In genomic region chr5:98432378-98432777, GRCh38 we compare ENCODE assay signal across 24 cellular contexts.
"Had no signal": no experiment of that assay in that cellular context is flagged by ENCODE, and none has a peak within 500 bp of the region (broad histone marks: within the 10 kb centered on the region; RNA-seq: fewer than 3 reads in every experiment).

No MANE protein-coding gene starts in this region.

- ATAC-seq: activated CD4-positive, CD25-positive, alpha-beta regulatory T cell treated with anti-CD3 and anti-CD28 coated beads, Interleukin-2, amount 50 U/mL, for 24 hours; activated CD8-positive, alpha-beta memory T cell treated with anti-CD3 and anti-CD28 coated beads, Interleukin-2, amount 10 ng/mL, durations not matched to agents 7 days and 5 days; activated naive CD8-positive, alpha-beta T cell treated with anti-CD3 and anti-CD28 coated beads, Interleukin-2, amount 50 U/mL, for 24 hours; natural killer cell had no signal

- H3K9me3 Mint-ChIP-seq: activated CD4-positive, alpha-beta memory T cell treated with anti-CD3 and anti-CD28 coated beads, Interleukin-2, amount 10 ng/mL, durations not matched to agents 7 days and 5 days; activated naive CD8-positive, alpha-beta T cell treated with anti-CD3 and anti-CD28 coated beads, Interleukin-2, amount 50 U/mL, for 24 hours had no signal

- H3K36me3 Mint-ChIP-seq: activated CD8-positive, alpha-beta memory T cell treated with anti-CD3 and anti-CD28 coated beads, Interleukin-2, amount 10 ng/mL, durations not matched to agents 7 days and 5 days; natural killer cell had no signal

- H3K27me3 ChIP-seq: ascending aorta, brain microvascular endothelial cell, neutrophil, ovary, tibial artery had no signal

- H3K27ac Mint-ChIP-seq: activated CD4-positive, alpha-beta memory T cell treated with anti-CD3 and anti-CD28 coated beads, Interleukin-2, amount 10 ng/mL, durations not matched to agents 7 days and 5 days; activated CD4-positive, alpha-beta T cell treated with anti-CD3 and anti-CD28 coated beads, Interleukin-2, amount 10 ng/mL, durations not matched to agents 24 days and 14 days; activated CD8-positive, alpha-beta memory T cell treated with anti-CD3 and anti-CD28 coated beads, Interleukin-2, amount 10 ng/mL, durations not matched to agents 7 days and 5 days; activated naive CD8-positive, alpha-beta T cell treated with anti-CD3 and anti-CD28 coated beads, Interleukin-2, amount 50 U/mL, for 24 hours; natural killer cell; stimulated activated naive CD8-positive, alpha-beta T cell treated with anti-CD3 and anti-CD28 coated beads, Interleukin-15, Interleukin-2, amounts not matched to agents 100 ng/mL and 50 ng/mL, for 24 hours had no signal

- H3K27ac ChIP-seq: ascending aorta, brain microvascular endothelial cell, left ventricle myocardium inferior, neutrophil, ovary, prostate gland, tibial artery had no signal

- H3K4me1 ChIP-seq: ascending aorta, prostate gland had no signal

- H3K4me3 ChIP-seq: ascending aorta, left ventricle myocardium inferior, ovary, prostate gland, tibial artery had no signal

- H3K27me3 Mint-ChIP-seq: activated CD4-positive, alpha-beta memory T cell treated with anti-CD3 and anti-CD28 coated beads, Interleukin-2, amount 10 ng/mL, durations not matched to agents 7 days and 5 days had no signal

- H3K9me3 ChIP-seq: ascending aorta, neutrophil, ovary, prostate gland, tibial artery had no signal

- H3K4me3 Mint-ChIP-seq: activated CD4-positive, alpha-beta memory T cell treated with anti-CD3 and anti-CD28 coated beads, Interleukin-2, amount 10 ng/mL, durations not matched to agents 7 days and 5 days; activated CD4-positive, alpha-beta T cell treated with anti-CD3 and anti-CD28 coated beads, Interleukin-2, amount 10 ng/mL, durations not matched to agents 24 days and 14 days; activated CD8-positive, alpha-beta memory T cell treated with anti-CD3 and anti-CD28 coated beads, Interleukin-2, amount 10 ng/mL, durations not matched to agents 7 days and 5 days; activated naive CD8-positive, alpha-beta T cell treated with anti-CD3 and anti-CD28 coated beads, Interleukin-2, amount 50 U/mL, for 24 hours; natural killer cell; stimulated activated naive CD8-positive, alpha-beta T cell treated with anti-CD3 and anti-CD28 coated beads, Interleukin-15, Interleukin-2, amounts not matched to agents 100 ng/mL and 50 ng/mL, for 24 hours had no signal

- H3K36me3 ChIP-seq: ascending aorta, brain microvascular endothelial cell, left ventricle myocardium inferior, neutrophil, ovary, prostate gland, tibial artery had no signal

- H3K4me1 Mint-ChIP-seq: activated naive CD8-positive, alpha-beta T cell treated with anti-CD3 and anti-CD28 coated beads, Interleukin-2, amount 50 U/mL, for 24 hours; natural killer cell had no signal

- DNase-seq: activated CD4-positive, alpha-beta memory T cell treated with anti-CD3 and anti-CD28 coated beads, Interleukin-2, amount 10 ng/mL, durations not matched to agents 7 days and 5 days; activated CD4-positive, alpha-beta T cell treated with anti-CD3 and anti-CD28 coated beads, Interleukin-2, amount 10 ng/mL, durations not matched to agents 24 days and 14 days; activated CD8-positive, alpha-beta memory T cell treated with anti-CD3 and anti-CD28 coated beads, Interleukin-2, amount 10 ng/mL, durations not matched to agents 7 days and 5 days; activated gamma-delta T cell; activated naive CD4-positive, alpha-beta T cell treated with anti-CD3 and anti-CD28 coated beads, Interleukin-2, amount 50 U/mL, for 16 hours; activated naive CD8-positive, alpha-beta T cell treated with anti-CD3 and anti-CD28 coated beads, Interleukin-2, amount 50 U/mL, for 24 hours; activated T-cell treated with anti-CD3 and anti-CD28 coated beads for 4 hours; brain microvascular endothelial cell; caudate nucleus; dermis blood vessel endothelial cell; effector CD8-positive, alpha-beta T cell; foreskin melanocyte; hippocampal formation; left ventricle myocardium inferior; midbrain; natural killer cell; ovary; stimulated activated CD4-positive, alpha-beta T cell treated with anti-CD3 and anti-CD28 coated beads, Interleukin-4, amount 100 ng/mL, for 1 hour; tibial artery had no signal
